Comparison of ENCODE assay signal across 12 cellular contexts in genomic region chrX:107571296-107571998, GRCh38. TPM values are rescaled to one million over a fixed set of nuclear protein-coding genes. Genes with fewer than 3 reads are reported as not detected.
DNase-seq lines count a peak whose midpoint lies in the region; ATAC-seq and TF ChIP-seq lines count a peak whose summit lies in the region.
"Had no signal": no experiment of that assay in that cellular context is flagged by ENCODE, and none has a peak within 500 bp of the region (broad histone marks: within the 10 kb centered on the region; RNA-seq: fewer than 3 reads in every experiment).

No MANE protein-coding gene starts in this region.

- H3K27ac ChIP-seq in SK-N-SH (ENCODE audit: low read depth in 2 of 2, low read length in 1 of 2): peak overlapping the region in 1 of 2 experiments; percentile 64; a peak in 2 of 4 replicates
- no peak overlapping the region for H3K27ac ChIP-seq in stomach
- no peak overlapping the region for H3K27ac ChIP-seq in A673 (ENCODE audit: low read depth, low read length, poor library complexity, severe bottlenecking)
- H3K27ac ChIP-seq: heart right ventricle had no signal

- H3K36me3 ChIP-seq in SK-N-SH (replicated peaks in 1 of 2; ENCODE audit: control insufficient read depth in 1 of 2, insufficient read depth in 2 of 2, low read length in 1 of 2) (no peaks in the 10 kb centered on the region), stomach (no peaks in the 10 kb centered on the region), A673 (ENCODE audit: insufficient read depth, low read length, poor library complexity, severe bottlenecking) (no peaks in the 10 kb centered on the region)
- H3K36me3 ChIP-seq: HAP-1, heart right ventricle had no signal

- H3K9me2 ChIP-seq in SK-N-SH: no peaks in the 10 kb centered on the region

- no peaks in the 10 kb centered on the region for H4K20me1 ChIP-seq in SK-N-SH (ENCODE audit: insufficient read depth)

- TF ChIP-seq RAD21 in SK-N-SH (IDR thresholded peaks at IDR 0.05; ENCODE audit: low read length): no peak

- no peaks in the 10 kb centered on the region for H3K79me2 ChIP-seq in SK-N-SH (ENCODE audit: insufficient read depth)

- no peak overlapping the region for H3K4me3 ChIP-seq in SK-N-SH (ENCODE audit: low read depth in 2 of 2, low read length in 1 of 2)
- no peak overlapping the region for H3K4me3 ChIP-seq in fibroblast of the aortic adventitia (ENCODE audit: low read depth, low read length)
- H3K4me3 ChIP-seq in stomach: no peak overlapping the region
- no peak overlapping the region for H3K4me3 ChIP-seq in A673 (ENCODE audit: low read depth, low read length, poor library complexity, severe bottlenecking)
- H3K4me3 ChIP-seq: HAP-1, heart right ventricle had no signal

- H3K4me1 ChIP-seq in SK-N-SH (ENCODE audit: control insufficient read depth in 1 of 2, insufficient read depth in 2 of 2, low read depth in 1 of 2, low read length in 1 of 2): peaks cover 0 to 3% of the 10 kb centered on the region in 2 experiments; a peak in 1 of 4 replicates
- peaks cover 0 to 5% (median 0%) of the 10 kb centered on the region in 4 donors for H3K4me1 ChIP-seq in stomach
- H3K4me1 ChIP-seq in A673 (ENCODE audit: insufficient read depth, low read length, poor library complexity, severe bottlenecking): no peaks in the 10 kb centered on the region
- H3K4me1 ChIP-seq: HAP-1, heart right ventricle had no signal

- 6% methylated on average over 9 of the region's 9 CpGs for WGBS in SK-N-SH (ENCODE audit: low lambda C conversion rate)
- 46 to 65% (median 61%) methylated on average over 8 to 9 of the region's 9 CpGs for WGBS in stomach, 5 donors

- CTCF ChIA-PET in activated CD8-positive, alpha-beta T cell treated with anti-CD3 and anti-CD28 coated beads for 36 hours (lab: Charles Lee): no interaction called here
- CTCF ChIA-PET in activated CD8-positive, alpha-beta T cell treated with anti-CD3 and anti-CD28 coated beads, Interleukin-2, amount 10 ng/mL, durations not matched to agents 7 days and 5 days (lab: Charles Lee): no interaction called here
- CTCF ChIA-PET in SK-N-SH (lab: Yijun Ruan, JAX) (no interaction called here), A673 (lab: Charles Lee) (no interaction called here)

- TF ChIP-seq CTCF in activated CD8-positive, alpha-beta T cell treated with anti-CD3 and anti-CD28 coated beads for 36 hours (IDR thresholded peaks at IDR 0.05): no peak
- no peak for TF ChIP-seq CTCF in SK-N-SH (IDR thresholded peaks at IDR 0.05)
- no peak for TF ChIP-seq CTCF in fibroblast of the aortic adventitia (IDR thresholded peaks at IDR 0.05; ENCODE audit: insufficient read depth, low read length)
- TF ChIP-seq CTCF in stomach (IDR thresholded peaks at IDR 0.05): no peak
- TF ChIP-seq CTCF in A673 (conservative IDR thresholded peaks at IDR 0.05; ENCODE audit: low read depth, low read length): no peak

- H3K9me3 ChIP-seq in SK-N-SH (no peaks in the 10 kb centered on the region), stomach (no peaks in the 10 kb centered on the region), A673 (ENCODE audit: low read depth, low read length, poor library complexity, severe bottlenecking) (no peaks in the 10 kb centered on the region)
- H3K9me3 ChIP-seq: HAP-1, heart right ventricle had no signal

- TF ChIP-seq EP300 in SK-N-SH (IDR thresholded peaks at IDR 0.05; ENCODE audit: borderline replicate concordance in 1 of 2, low read depth in 1 of 2, low read length in 1 of 2) (peak in 1 of 2 experiments; percentile 56; a peak in 1 of 4 replicates), stomach (IDR thresholded peaks at IDR 0.05) (no peak)

- H3K4me2 ChIP-seq in SK-N-SH: peak overlapping the region; percentile 57; the same call in 1 of the 2 replicates

- no peak overlapping the region for H2AFZ ChIP-seq in SK-N-SH (ENCODE audit: low read depth)

- TF ChIP-seq POLR2A in stomach (IDR thresholded peaks at IDR 0.05): no peak

- no peak overlapping the region for H3K9ac ChIP-seq in SK-N-SH

- H3F3A ChIP-seq in SK-N-SH (replicated peaks; ENCODE audit: insufficient read depth): peaks cover 5% of the 10 kb centered on the region

- no peak for ATAC-seq in activated CD8-positive, alpha-beta T cell treated with anti-CD3 and anti-CD28 coated beads for 36 hours
- no peak for ATAC-seq in activated CD8-positive, alpha-beta T cell treated with anti-CD3 and anti-CD28 coated beads, Interleukin-2, amount 10 ng/mL, durations not matched to agents 7 days and 5 days
- no peak for ATAC-seq in GM21619 (IDR thresholded peaks at IDR 0.05; ENCODE audit: unreplicated experiment)
- ATAC-seq: heart right ventricle had no signal

- intact Hi-C loops in activated CD8-positive, alpha-beta T cell treated with anti-CD3 and anti-CD28 coated beads for 36 hours (cut with micrococcal nuclease): no loop called here
- intact Hi-C loops in stomach (cut with DNase I; ENCODE audit: low total_unique reads) (no loop called here), A673 (cut with micrococcal nuclease; ENCODE audit: unreplicated experiment) (no loop called here)

- DNase-seq in activated CD8-positive, alpha-beta T cell treated with anti-CD3 and anti-CD28 coated beads for 36 hours: peak; percentile 4
- DNase-seq in activated CD8-positive, alpha-beta T cell treated with anti-CD3 and anti-CD28 coated beads, Interleukin-2, amount 10 ng/mL, durations not matched to agents 7 days and 5 days: no peak
- DNase-seq in SK-N-SH (no peak), fibroblast of the aortic adventitia (ENCODE audit: low read depth) (peak; percentile 85), stomach (peak; percentile 38), mesenteric fat pad (ENCODE audit: low spot score) (no peak), A673 (ENCODE audit: low spot score) (no peak)
- DNase-seq: activated CD4-positive, CD25-positive, alpha-beta regulatory T cell treated with anti-CD3 and anti-CD28 coated beads, Interleukin-2, amount 50 U/mL, for 72 hours; heart right ventricle had no signal

- H3K4me1 Mint-ChIP-seq in activated CD8-positive, alpha-beta T cell treated with anti-CD3 and anti-CD28 coated beads for 36 hours (ENCODE audit: low read depth): no peaks in the 10 kb centered on the region
- no peaks in the 10 kb centered on the region for H3K4me1 Mint-ChIP-seq in activated CD8-positive, alpha-beta T cell treated with anti-CD3 and anti-CD28 coated beads, Interleukin-2, amount 10 ng/mL, durations not matched to agents 7 days and 5 days (ENCODE audit: low read depth)
- H3K4me1 Mint-ChIP-seq: B cell had no signal

- H3K27me3 Mint-ChIP-seq in activated CD8-positive, alpha-beta T cell treated with anti-CD3 and anti-CD28 coated beads for 36 hours: no peaks in the 10 kb centered on the region
- no peaks in the 10 kb centered on the region for H3K27me3 Mint-ChIP-seq in activated CD8-positive, alpha-beta T cell treated with anti-CD3 and anti-CD28 coated beads, Interleukin-2, amount 10 ng/mL, durations not matched to agents 7 days and 5 days (ENCODE audit: low read depth)
- H3K27me3 Mint-ChIP-seq: B cell had no signal

- no peak overlapping the region for H3K27ac Mint-ChIP-seq in activated CD8-positive, alpha-beta T cell treated with anti-CD3 and anti-CD28 coated beads for 36 hours
- no peak overlapping the region for H3K27ac Mint-ChIP-seq in activated CD8-positive, alpha-beta T cell treated with anti-CD3 and anti-CD28 coated beads, Interleukin-2, amount 10 ng/mL, durations not matched to agents 7 days and 5 days
- H3K27ac Mint-ChIP-seq: B cell had no signal

- BruUV-seq in A673 (replicated peaks; lab: Mats Ljungman, UMichigan): no TSS peak

- POLR2A ChIA-PET in activated CD8-positive, alpha-beta T cell treated with anti-CD3 and anti-CD28 coated beads for 36 hours (lab: Charles Lee): no interaction called here
- POLR2A ChIA-PET in activated CD8-positive, alpha-beta T cell treated with anti-CD3 and anti-CD28 coated beads, Interleukin-2, amount 10 ng/mL, durations not matched to agents 7 days and 5 days (lab: Charles Lee): no interaction called here
- POLR2A ChIA-PET in SK-N-SH (lab: Yijun Ruan, JAX) (no interaction called here), A673 (lab: Charles Lee; ENCODE audit: low non-redundant PET) (no interaction called here)

- no peaks in the 10 kb centered on the region; the same call in 1 of the 2 replicates for H3K27me3 ChIP-seq in SK-N-SH (ENCODE audit: insufficient read depth)
- H3K27me3 ChIP-seq in stomach: no peaks in the 10 kb centered on the region
- H3K27me3 ChIP-seq in A673 (replicated peaks; ENCODE audit: insufficient read depth, low read depth, low read length, poor library complexity): no peaks in the 10 kb centered on the region

- H3K36me3 Mint-ChIP-seq in activated CD8-positive, alpha-beta T cell treated with anti-CD3 and anti-CD28 coated beads for 36 hours (ENCODE audit: low read depth): no peaks in the 10 kb centered on the region
- no peaks in the 10 kb centered on the region for H3K36me3 Mint-ChIP-seq in activated CD8-positive, alpha-beta T cell treated with anti-CD3 and anti-CD28 coated beads, Interleukin-2, amount 10 ng/mL, durations not matched to agents 7 days and 5 days (ENCODE audit: low read depth)

- no peak overlapping the region for H3K4me3 Mint-ChIP-seq in activated CD8-positive, alpha-beta T cell treated with anti-CD3 and anti-CD28 coated beads for 36 hours
- H3K4me3 Mint-ChIP-seq in activated CD8-positive, alpha-beta T cell treated with anti-CD3 and anti-CD28 coated beads, Interleukin-2, amount 10 ng/mL, durations not matched to agents 7 days and 5 days: no peak overlapping the region
- H3K4me3 Mint-ChIP-seq: B cell had no signal

- no peaks in the 10 kb centered on the region for H3K9me3 Mint-ChIP-seq in activated CD8-positive, alpha-beta T cell treated with anti-CD3 and anti-CD28 coated beads for 36 hours
- no peaks in the 10 kb centered on the region for H3K9me3 Mint-ChIP-seq in activated CD8-positive, alpha-beta T cell treated with anti-CD3 and anti-CD28 coated beads, Interleukin-2, amount 10 ng/mL, durations not matched to agents 7 days and 5 days (ENCODE audit: insufficient read depth)

TF ChIP-seq in SK-N-SH, 30 proteins besides CTCF, POLR2A, EP300 and RAD21 (continues in another document):
- TF ChIP-seq SIN3A (IDR thresholded peaks at IDR 0.05; ENCODE audit: borderline replicate concordance, low read depth, low read length): no peak
- TF ChIP-seq TCF12 (IDR thresholded peaks at IDR 0.05): peak; percentile 67

RNA-seq across cellular contexts. Expression of gene PRPS1, which starts 56.9 kb away (rescaled TPM):
- 100 to 1,000 TPM; 122 to 131 TPM for total RNA-seq in activated CD8-positive, alpha-beta T cell treated with anti-CD3 and anti-CD28 coated beads for 36 hours
- total RNA-seq in activated CD8-positive, alpha-beta T cell treated with anti-CD3 and anti-CD28 coated beads, Interleukin-2, amount 10 ng/mL, durations not matched to agents 7 days and 5 days: 10 to 100 TPM; 69.8 to 71.3 TPM
- polyA plus RNA-seq in SK-N-SH (2012; rRNA removed): 42.3 and 64.9 TPM in 2 replicates
- 63.1 and 63.6 TPM in 2 replicates for polyA plus RNA-seq in SK-N-SH (2012; cell fraction: cytosol; rRNA removed)
- polyA plus RNA-seq in SK-N-SH (2012; cell fraction: nucleus; rRNA removed): 23.8 and 35.8 TPM in 2 replicates
- total RNA-seq in fibroblast of the aortic adventitia (ENCODE audit: low replicate concordance): 37.9 and 60.9 TPM in 2 replicates
- total RNA-seq in stomach: 10 to 100 TPM in 4 of 5 donors, 1 to 10 TPM in 1; 1.2 to 46.4 (median 20.4) TPM
- polyA plus RNA-seq in stomach: 10 to 100 TPM; 10.3 to 19.9 (median 18.6) TPM
- 27.6 TPM for total RNA-seq in mesenteric fat pad
- total RNA-seq in A673 (2021): 87.3 and 88.1 TPM in 2 replicates

Comparison
In these comparisons a context has a peak if more than half of its experiments do, and no peak if none do; other contexts are left out.
1. DNase-seq: peak in activated CD8-positive, alpha-beta T cell treated with anti-CD3 and anti-CD28 coated beads for 36 hours (single experiment), fibroblast of the aortic adventitia (single experiment) and stomach (single experiment); none in activated CD8-positive, alpha-beta T cell treated with anti-CD3 and anti-CD28 coated beads, Interleukin-2, amount 10 ng/mL, durations not matched to agents 7 days and 5 days (single experiment), SK-N-SH (single experiment), mesenteric fat pad (single experiment) and A673 (single experiment).